In genomic region chr9:87557996-87558395, GRCh38 we compare ENCODE assay signal across 13 cellular contexts.
A peak's percentile ranks its signal among the peaks of the same experiment; 100 is the strongest.
DNase-seq lines count a peak whose midpoint lies in the region; ATAC-seq and TF ChIP-seq lines count a peak whose summit lies in the region.
"Had no signal": no experiment of that assay in that cellular context is flagged by ENCODE, and none has a peak within 500 bp of the region (broad histone marks: within the 10 kb centered on the region; RNA-seq: fewer than 3 reads in every experiment).

No MANE protein-coding gene starts in this region.

- no peak overlapping the region for H3K9ac ChIP-seq in neuronal stem cell (ENCODE audit: low read depth, low read length, poor library complexity)

- H4K91ac ChIP-seq in neuronal stem cell (ENCODE audit: low read depth, low read length, poor library complexity): no peak overlapping the region

- no peak overlapping the region for H3K18ac ChIP-seq in neuronal stem cell (ENCODE audit: low read length)

- no peak overlapping the region for H2AK5ac ChIP-seq in neuronal stem cell (ENCODE audit: low read depth, low read length)

- peaks cover 3 to 5% of the 10 kb centered on the region in 2 donors for H3K4me1 ChIP-seq in neuronal stem cell (ENCODE audit: control insufficient read depth in 2 of 2, insufficient read depth in 1 of 2, low read depth in 1 of 2, low read length in 2 of 2)

- H3K4ac ChIP-seq in neuronal stem cell (ENCODE audit: low read length): no peak overlapping the region

- H3K36me3 ChIP-seq in neuronal stem cell (replicated peaks in 1 of 2; ENCODE audit: control insufficient read depth in 2 of 2, insufficient read depth in 2 of 2, low read length in 2 of 2): no peaks in the 10 kb centered on the region
- H3K36me3 ChIP-seq: heart right ventricle had no signal

- H2BK12ac ChIP-seq in neuronal stem cell (ENCODE audit: low read length): no peak overlapping the region

- no peak overlapping the region for H3K4me3 ChIP-seq in cardiac fibroblast (replicated peaks in 1 of 2; ENCODE audit: low read depth in 2 of 2, low read length in 2 of 2)
- no peak overlapping the region for H3K4me3 ChIP-seq in neuronal stem cell (ENCODE audit: low read length in 2 of 2)
- H3K4me3 ChIP-seq: dorsolateral prefrontal cortex, heart right ventricle, lung had no signal

- peaks cover 0 to 2% (median 0%) of the 10 kb centered on the region in 3 experiments for H3K27me3 ChIP-seq in neuronal stem cell (ENCODE audit: control insufficient read depth in 3 of 3, insufficient read depth in 3 of 3, low read depth in 1 of 3, low read length in 3 of 3)
- H3K27me3 ChIP-seq: dorsolateral prefrontal cortex, heart right ventricle had no signal

- no peak overlapping the region for H2BK120ac ChIP-seq in neuronal stem cell (ENCODE audit: low read depth, low read length)

- H3K23ac ChIP-seq in neuronal stem cell (ENCODE audit: low read depth, low read length, poor library complexity): no peak overlapping the region

- no CpG with 5 or more reads among the region's 1 CpG for WGBS in neuronal stem cell (ENCODE audit: extremely low coverage in 2 of 2, insufficient read length in 2 of 2, insufficient replicate concordance in 1 of 2), 2 donors

- H3K9me3 ChIP-seq in neuronal stem cell (replicated peaks in 1 of 2; ENCODE audit: control insufficient read depth in 2 of 2, insufficient read depth in 1 of 2, low read depth in 1 of 2, low read length in 2 of 2): peaks cover 0 to 5% of the 10 kb centered on the region in 2 donors
- H3K9me3 ChIP-seq: heart right ventricle had no signal

- no peak overlapping the region for H4K8ac ChIP-seq in neuronal stem cell (ENCODE audit: low read depth, low read length)

- H2AFZ ChIP-seq in neuronal stem cell (ENCODE audit: low read length): no peak overlapping the region

- peak; percentile 26 for ATAC-seq in GM18520 (IDR thresholded peaks at IDR 0.05; ENCODE audit: unreplicated experiment)
- peak; percentile 36 for ATAC-seq in HG03442 (IDR thresholded peaks at IDR 0.05; ENCODE audit: unreplicated experiment)
- ATAC-seq in HG02970 (IDR thresholded peaks at IDR 0.05; ENCODE audit: low FRiP score, unreplicated experiment): no peak
- ATAC-seq in HG02763 (IDR thresholded peaks at IDR 0.05; ENCODE audit: unreplicated experiment): no peak

- H3K79me1 ChIP-seq in neuronal stem cell (ENCODE audit: low read depth, low read length): peaks cover 3% of the 10 kb centered on the region

- DNase-seq in cardiac fibroblast (ENCODE audit: low read depth in 2 of 2) (peak; percentile 24 to 87), neuronal stem cell (ENCODE audit: low spot score) (no peak), globus pallidus (ENCODE audit: low spot score) (no peak)
- no peak for DNase-seq in stimulated activated CD4-positive, alpha-beta T cell treated with anti-CD3 and anti-CD28 coated beads, Interleukin-4, amount 100 ng/mL, for 24 hours
- DNase-seq: activated effector memory CD4-positive, alpha-beta T cell treated with Interleukin-2 at 50 U/mL for 16 hours; dorsolateral prefrontal cortex; IMR-90 had no signal

- TF ChIP-seq CTCF in cardiac fibroblast (IDR thresholded peaks at IDR 0.05; ENCODE audit: low read depth, low read length): no peak

- H3K4me2 ChIP-seq in neuronal stem cell (ENCODE audit: insufficient read depth, low read length, poor library complexity, severe bottlenecking): no peak overlapping the region

- H3K14ac ChIP-seq in neuronal stem cell (ENCODE audit: low read length): peak overlapping the region; percentile 63

- no peak overlapping the region for H2BK15ac ChIP-seq in neuronal stem cell (ENCODE audit: low read length)

- no peak overlapping the region for H2BK5ac ChIP-seq in neuronal stem cell (ENCODE audit: low read length)

- no peak overlapping the region for H3K27ac ChIP-seq in neuronal stem cell (replicated peaks; ENCODE audit: low read length)
- H3K27ac ChIP-seq: dorsolateral prefrontal cortex had no signal

Comparison
In these comparisons a context has a peak if more than half of its experiments do, and no peak if none do; other contexts are left out.
1. ATAC-seq: peak in GM18520 (single experiment) and HG03442 (single experiment); none in HG02970 (single experiment) and HG02763 (single experiment).
2. DNase-seq: peak in cardiac fibroblast (2 of 2); none in neuronal stem cell (single experiment), stimulated activated CD4-positive, alpha-beta T cell treated with anti-CD3 and anti-CD28 coated beads, Interleukin-4, amount 100 ng/mL, for 24 hours (single experiment) and globus pallidus (single experiment).